Comparison of ENCODE assay signal across 1 cellular context in the genomic region with DNA sequence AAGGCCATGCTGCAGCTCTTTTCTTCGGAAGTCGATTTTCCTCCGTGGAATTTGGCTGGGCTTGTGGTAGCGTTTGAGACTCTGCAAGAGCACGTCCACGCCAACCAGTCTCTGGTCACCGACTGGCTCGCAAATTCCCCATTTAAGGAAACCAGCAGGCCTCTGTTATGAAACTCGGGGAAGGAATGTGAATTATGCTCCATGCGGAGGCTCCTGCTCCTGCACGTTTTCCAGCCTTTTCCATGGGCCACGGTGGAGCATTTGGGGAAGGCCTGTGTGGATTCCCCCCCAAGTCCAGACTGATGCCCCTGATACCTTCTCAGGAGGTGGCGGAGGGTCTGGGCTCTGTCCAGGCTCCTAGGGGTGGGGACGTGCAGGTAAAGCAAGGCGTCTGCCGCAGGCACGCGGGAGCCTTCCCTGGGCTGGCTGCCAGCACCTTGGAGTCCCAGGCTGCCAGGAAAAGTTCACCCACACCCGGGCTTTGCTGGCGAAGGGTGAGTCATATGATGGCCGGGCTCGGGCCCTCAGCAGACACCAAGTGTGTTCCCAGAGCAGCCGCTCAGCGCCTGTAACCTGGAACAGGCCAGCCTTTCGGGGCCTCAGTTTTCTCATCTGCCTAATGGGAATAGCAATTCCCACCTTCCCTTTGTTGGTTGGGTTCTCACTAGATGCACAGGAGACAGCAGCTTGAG.
TF ChIP-seq lines count a peak whose summit lies in the region.

No MANE protein-coding gene starts in this region.

TF ChIP-seq in SK-N-SH treated with all-trans-retinoic acid at 6 μM for 48 hours, 23 proteins besides CTCF, POLR2A, EP300 and RAD21 (continued from another document):
- TF ChIP-seq POU6F1 (CRISPR knock-in tag; IDR thresholded peaks at IDR 0.05; ENCODE audit: borderline replicate concordance, low read depth) = no peak
- TF ChIP-seq ARNTL (CRISPR knock-in tag; IDR thresholded peaks at IDR 0.05; ENCODE audit: borderline replicate concordance, low read depth) = no peak
- TF ChIP-seq ISL1 (CRISPR knock-in tag; IDR thresholded peaks at IDR 0.05) = peak; percentile 43
